In the genomic region with DNA sequence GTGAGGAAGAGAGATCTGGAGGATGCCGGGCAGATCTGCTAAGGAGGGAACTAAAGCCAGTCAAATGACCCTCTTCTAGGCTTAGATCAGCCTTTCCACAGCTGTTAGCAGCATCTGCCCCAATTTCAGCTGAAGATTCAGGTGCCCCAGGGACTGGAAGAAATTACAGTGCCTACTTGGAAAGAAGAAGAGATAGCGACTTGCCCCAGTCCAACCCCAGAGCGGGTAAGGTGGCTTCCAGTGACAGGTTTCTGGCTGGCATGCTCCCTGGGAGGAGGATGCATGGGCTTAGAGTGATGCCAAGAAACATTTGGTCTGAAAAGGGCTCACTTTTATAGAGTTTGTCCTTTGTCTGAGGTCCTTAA, we compare ENCODE assay signal across 8 cellular contexts. TPM values are rescaled to one million over a fixed set of nuclear protein-coding genes. Genes with fewer than 3 reads are reported as not detected.
A peak's percentile ranks its signal among the peaks of the same experiment; 100 is the strongest.
DNase-seq lines count a peak whose midpoint lies in the region; ATAC-seq, FAIRE-seq and TF ChIP-seq lines count a peak whose summit lies in the region.

No MANE protein-coding gene starts in this region.

- TF ChIP-seq CTCF in OCI-LY1 (IDR thresholded peaks at IDR 0.05; ENCODE audit: low read length) (no peak), endothelial cell (IDR thresholded peaks at IDR 0.05; ENCODE audit: unreplicated experiment) (no peak), ovary (IDR thresholded peaks at IDR 0.05) (no peak), D721Med (IDR thresholded peaks at IDR 0.05; ENCODE audit: insufficient read depth, missing control alignments) (no peak)

- H3K27ac ChIP-seq in OCI-LY1 (ENCODE audit: low read depth, low read length, poor library complexity, severe bottlenecking) = peak overlapping the region; percentile 29
- H3K27ac ChIP-seq in ovary = peak overlapping the region; percentile 81 to 82

- no peak for TF ChIP-seq EP300 in ovary (IDR thresholded peaks at IDR 0.05)

- no peak for TF ChIP-seq POLR2A in ovary (IDR thresholded peaks at IDR 0.05)

- H3F3A ChIP-seq in OCI-LY1 (ENCODE audit: insufficient read depth, low read length) = no peaks in the 10 kb centered on the region

- peak overlapping the region; percentile 65 for H3K27ac Mint-ChIP-seq in endothelial cell (ENCODE audit: unreplicated experiment)

- peak overlapping the region; percentile 71 for H3K9ac ChIP-seq in OCI-LY1 (ENCODE audit: low read length)

- H3K9me3 ChIP-seq in OCI-LY1 (ENCODE audit: low read length) (no peaks in the 10 kb centered on the region), ovary (no peaks in the 10 kb centered on the region)

- ATAC-seq in HG03469 (IDR thresholded peaks at IDR 0.05; ENCODE audit: unreplicated experiment) (no peak), HG03432 (IDR thresholded peaks at IDR 0.05; ENCODE audit: unreplicated experiment) (no peak)

- H3K27me3 ChIP-seq in OCI-LY1 (ENCODE audit: insufficient read depth, low read length) (no peaks in the 10 kb centered on the region), ovary (no peaks in the 10 kb centered on the region)

- peak; percentile 47 for DNase-seq in GM03348 (ENCODE audit: low spot score)
- no peak for DNase-seq in endothelial cell (ENCODE audit: low spot score)
- no peak for DNase-seq in ovary
- no peak for DNase-seq in D721Med (ENCODE audit: insufficient read length, low spot score)
- no peak for DNase-seq in stimulated activated CD4-positive, alpha-beta T cell treated with anti-CD3 and anti-CD28 coated beads, Interleukin-4, amount 100 ng/mL, for 24 hours

- no peaks in the 10 kb centered on the region for H3K9me2 ChIP-seq in OCI-LY1 (ENCODE audit: low read depth, low read length)

- FAIRE-seq in D721Med (lab: Jason Lieb, UNC) = no peak

- no peaks in the 10 kb centered on the region for H3K79me2 ChIP-seq in OCI-LY1 (ENCODE audit: insufficient read depth, low read length)

- intact Hi-C loops in ovary (cut with DNase I) = no loop called here

- peak overlapping the region; percentile 87 for H3K4me2 ChIP-seq in OCI-LY1 (ENCODE audit: low read length)

- H3K36me3 Mint-ChIP-seq in endothelial cell (ENCODE audit: low read depth, unreplicated experiment) = no peaks in the 10 kb centered on the region

- H3K4me1 ChIP-seq in OCI-LY1 (ENCODE audit: insufficient read depth, low read length, severe bottlenecking) (peaks cover 42% of the 10 kb centered on the region), ovary (ENCODE audit: insufficient read depth) (peaks cover 7% of the 10 kb centered on the region)

- H3K4me3 Mint-ChIP-seq in endothelial cell (ENCODE audit: unreplicated experiment) = peak overlapping the region; percentile 90

- no peaks in the 10 kb centered on the region for H3K36me3 ChIP-seq in OCI-LY1 (ENCODE audit: insufficient read depth, low read length)
- no peaks in the 10 kb centered on the region for H3K36me3 ChIP-seq in ovary

- peaks cover 1% of the 10 kb centered on the region for H3K27me3 Mint-ChIP-seq in endothelial cell (ENCODE audit: unreplicated experiment)

- H3K4me3 ChIP-seq in OCI-LY1 (ENCODE audit: low read depth, low read length, poor library complexity, severe bottlenecking) (peak overlapping the region; percentile 72), ovary (peak overlapping the region; percentile 57)

- H3K4me1 Mint-ChIP-seq in endothelial cell (ENCODE audit: unreplicated experiment) = peaks cover 21% of the 10 kb centered on the region

- no peak overlapping the region for H2AFZ ChIP-seq in OCI-LY1 (ENCODE audit: low read length)

- WGBS in ovary, 3 donors = 13 to 27% (median 19%) methylated on average over 3 of the region's 3 CpGs

- no peaks in the 10 kb centered on the region for H4K20me1 ChIP-seq in OCI-LY1 (ENCODE audit: insufficient read depth, low read length)

- H3K9me3 Mint-ChIP-seq in endothelial cell (ENCODE audit: unreplicated experiment) = no peaks in the 10 kb centered on the region

RNA-seq across cellular contexts. Expression of a gene that starts 0.6 kb away (rescaled TPM):
- 41.8 TPM for total RNA-seq in endothelial cell (ENCODE audit: unreplicated experiment)
- 10 to 100 TPM; 21.8 to 44.8 (median 34.5) TPM for total RNA-seq in ovary
- 10 to 100 TPM; 12.9 to 29.8 TPM for polyA plus RNA-seq in ovary

RNA-seq across cellular contexts. Expression of a gene that starts 22.6 kb away (rescaled TPM):
- total RNA-seq in endothelial cell (ENCODE audit: unreplicated experiment) (0.18 TPM), ovary (1 to 10 TPM in 4 of 7 donors, under 1 TPM in 3; 0.18 to 6.0 (median 1.0) TPM)
- polyA plus RNA-seq in ovary = under 1 TPM; 0.33 to 0.92 TPM

RNA-seq across cellular contexts. Expression of a gene that starts 32.2 kb away (rescaled TPM):
- total RNA-seq in endothelial cell (ENCODE audit: unreplicated experiment) (0.28 TPM), ovary (1 to 10 TPM; 1.1 to 4.8 (median 2.0) TPM)
- under 1 TPM; 0.13 to 0.30 TPM for polyA plus RNA-seq in ovary

RNA-seq across cellular contexts. Expression of a gene that starts 38.7 kb away (rescaled TPM):
- 138 TPM for total RNA-seq in endothelial cell (ENCODE audit: unreplicated experiment)
- 10 to 100 TPM; 47.0 to 81.8 (median 71.4) TPM for total RNA-seq in ovary
- 100 to 1,000 TPM; 107 to 143 TPM for polyA plus RNA-seq in ovary

RNA-seq across cellular contexts. Expression of a gene that starts 38.9 kb away (rescaled TPM):
- total RNA-seq in endothelial cell (ENCODE audit: unreplicated experiment) (30.7 TPM), ovary (10 to 100 TPM; 18.1 to 48.6 (median 32.0) TPM)
- polyA plus RNA-seq in ovary = 10 to 100 TPM; 29.3 to 33.7 TPM
